Comparison of ENCODE assay signal across 8 cellular contexts in genomic region chr17:36592316-36592710, GRCh38. TPM values are rescaled to one million over a fixed set of nuclear protein-coding genes. Genes with fewer than 3 reads are reported as not detected.
DNase-seq lines count a peak whose midpoint lies in the region; ATAC-seq and TF ChIP-seq lines count a peak whose summit lies in the region.

No MANE protein-coding gene starts in this region.

- DNase-seq in CD1c-positive myeloid dendritic cell (ENCODE audit: extremely low spot score) (peak; percentile 29), fibroblast of villous mesenchyme (ENCODE audit: low read depth) (no peak), osteocyte (ENCODE audit: extremely low spot score, unreplicated experiment) (no peak), HCEC 1CT (no peak), AML-193 (lab: John Stamatoyannopoulos, UW) (no peak), activated gamma-delta T cell (lab: John Stamatoyannopoulos, UW) (no peak)

- no peak for TF ChIP-seq CTCF in WI38 (IDR thresholded peaks at IDR 0.05; ENCODE audit: low read depth, low read length)
- TF ChIP-seq CTCF in fibroblast of villous mesenchyme (IDR thresholded peaks at IDR 0.05; ENCODE audit: insufficient read depth, low read depth, low read length): no peak
- no peak for TF ChIP-seq CTCF in osteocyte (IDR thresholded peaks at IDR 0.05)

- peaks cover 16% of the 10 kb centered on the region for H3K36me3 Mint-ChIP-seq in osteocyte (ENCODE audit: unreplicated experiment)

- peak; percentile 19 for ATAC-seq in HG02938 (IDR thresholded peaks at IDR 0.05; ENCODE audit: unreplicated experiment)

- peak overlapping the region; percentile 71 for H3K4me3 Mint-ChIP-seq in osteocyte (ENCODE audit: unreplicated experiment)

- H3K9me3 Mint-ChIP-seq in osteocyte (ENCODE audit: unreplicated experiment): no peaks in the 10 kb centered on the region

- peaks cover 10% of the 10 kb centered on the region for H3K4me1 Mint-ChIP-seq in osteocyte (ENCODE audit: unreplicated experiment)

- H3K27me3 Mint-ChIP-seq in osteocyte (ENCODE audit: unreplicated experiment): no peaks in the 10 kb centered on the region

- H3K4me3 ChIP-seq in WI38 (ENCODE audit: low read depth, low read length): peak overlapping the region; percentile 60
- peak overlapping the region; percentile 68 for H3K4me3 ChIP-seq in fibroblast of villous mesenchyme (ENCODE audit: low read depth, low read length)

- H3K27ac Mint-ChIP-seq in osteocyte (ENCODE audit: unreplicated experiment): peak overlapping the region; percentile 34

RNA-seq across cellular contexts. Expression of gene DHRS11, which starts 0.6 kb away (rescaled TPM):
- 5.5 and 5.6 TPM in 2 replicates for total RNA-seq in fibroblast of villous mesenchyme
- total RNA-seq in osteocyte: 7.1 TPM in 2 replicates

RNA-seq across cellular contexts. Expression of gene MRM1, which starts 9.1 kb away (rescaled TPM):
- total RNA-seq in fibroblast of villous mesenchyme: 3.9 and 4.7 TPM in 2 replicates
- 3.6 and 4.3 TPM in 2 replicates for total RNA-seq in osteocyte

RNA-seq across cellular contexts. Expression of gene GGNBP2, which starts 47.6 kb away (rescaled TPM):
- total RNA-seq in fibroblast of villous mesenchyme (63.5 and 70.4 TPM in 2 replicates), osteocyte (67.7 and 76.1 TPM in 2 replicates)

RNA-seq across cellular contexts. Expression of gene PIGW, which starts 57.5 kb away (rescaled TPM):
- total RNA-seq in fibroblast of villous mesenchyme (8.6 and 8.7 TPM in 2 replicates), osteocyte (9.7 and 10.0 TPM in 2 replicates)

RNA-seq across cellular contexts. Expression of gene MYO19, which starts 57.6 kb away (rescaled TPM):
- total RNA-seq in fibroblast of villous mesenchyme: 50.1 and 52.8 TPM in 2 replicates
- 65.8 and 65.9 TPM in 2 replicates for total RNA-seq in osteocyte
